ENCODE assay signal across 7 cellular contexts in the genomic region with DNA sequence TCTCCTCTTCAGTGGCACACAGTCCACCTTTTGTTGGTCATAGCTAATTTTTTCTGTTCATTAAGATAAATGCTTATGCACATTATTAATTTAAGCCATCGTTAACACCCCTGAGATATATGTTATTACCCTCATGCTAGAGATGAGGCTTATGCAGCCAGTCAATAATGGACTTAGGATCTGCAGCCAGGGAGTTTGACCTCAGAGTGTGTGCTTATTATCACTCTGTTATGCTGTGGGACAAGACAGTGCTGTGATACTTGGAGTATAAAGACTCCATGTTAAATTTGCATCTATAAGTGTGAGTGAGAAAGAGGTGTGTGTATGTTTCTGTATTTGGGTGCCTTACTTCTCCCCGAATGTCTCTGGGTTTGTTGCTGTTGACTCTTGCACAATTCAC.
"Had no signal": no experiment of that assay in that cellular context is flagged by ENCODE, and none has a peak within 500 bp of the region (broad histone marks: within the 10 kb centered on the region; RNA-seq: fewer than 3 reads in every experiment).

No MANE protein-coding gene starts in this region.

- H3K27ac ChIP-seq: HL-60 had no signal

- H3K4me3 ChIP-seq: GM23338 had no signal

- ATAC-seq: GM23338, HCT116, HepG2 had no signal

- H3K4me2 ChIP-seq: GM23338 had no signal

- DNase-seq: H9, HFFc6, KBM-7 had no signal
